Comparison of ENCODE assay signal across 21 cellular contexts in genomic region chr20:46758929-46759669, GRCh38. TPM values are rescaled to one million over a fixed set of nuclear protein-coding genes. Genes with fewer than 3 reads are reported as not detected.
"Had no signal": no experiment of that assay in that cellular context is flagged by ENCODE, and none has a peak within 500 bp of the region (broad histone marks: within the 10 kb centered on the region; RNA-seq: fewer than 3 reads in every experiment).

No MANE protein-coding gene starts in this region.

- H3K36me3 ChIP-seq: heart right ventricle, pancreas, thyroid gland, uterus had no signal

- ATAC-seq: activated CD4-positive, CD25-positive, alpha-beta regulatory T cell treated with anti-CD3 and anti-CD28 coated beads, Interleukin-2, amount 50 U/mL, for 24 hours; activated T-cell treated with anti-CD3 and anti-CD28 coated beads, Interleukin-2, amount 50 U/mL, for 72 hours; left cardiac atrium; natural killer cell treated with Interleukin-12 subunit alpha and Interleukin-12 subunit beta and Interleukin-15 and Interleukin-18, amount 100 ng/mL, for 72 hours; psoas muscle had no signal

- DNase-seq: activated CD4-positive, alpha-beta memory T cell treated with anti-CD3 and anti-CD28 coated beads, Interleukin-2, amount 10 ng/mL, durations not matched to agents 7 days and 5 days; activated CD4-positive, alpha-beta T cell treated with anti-CD3 and anti-CD28 coated beads, Interleukin-2, amount 10 ng/mL, durations not matched to agents 24 days and 14 days; activated effector memory CD4-positive, alpha-beta T cell treated with Interleukin-2 at 50 U/mL for 16 hours; activated naive CD4-positive, alpha-beta T cell treated with anti-CD3 and anti-CD28 coated beads for 36 hours; activated naive CD8-positive, alpha-beta T cell treated with anti-CD3 and anti-CD28 coated beads, Interleukin-2, amount 10 ng/mL, durations not matched to agents 7 days and 5 days; activated T-cell treated with anti-CD3 and anti-CD28 coated beads, Interleukin-2, amount 50 U/mL, for 72 hours; amniotic stem cell; cerebellar nuclear complex; heart right ventricle; islet precursor cell; left cardiac atrium; pancreas; psoas muscle; right cardiac atrium; stimulated activated CD4-positive, alpha-beta T cell treated with anti-CD3 and anti-CD28 coated beads, Interleukin-1b, Interleukin-23, amount 100 ng/mL, for 48 hours; substantia nigra; thyroid gland; uterus had no signal

- H3K4me3 ChIP-seq: coronary artery, heart right ventricle, pancreas, psoas muscle, thyroid gland, uterus had no signal

- H3K9me3 ChIP-seq: heart right ventricle, pancreas, psoas muscle, thyroid gland, uterus had no signal

- H3K4me1 ChIP-seq: pancreas, psoas muscle, uterus had no signal

- H3K27ac ChIP-seq: coronary artery, heart right ventricle, pancreas, psoas muscle, thyroid gland, uterus had no signal

- H3K27me3 ChIP-seq: pancreas, thyroid gland, uterus had no signal

RNA-seq across cellular contexts. Expression of gene SLC2A10, which starts 49.6 kb away (rescaled TPM):
- total RNA-seq: activated CD4-positive, alpha-beta memory T cell treated with anti-CD3 and anti-CD28 coated beads, Interleukin-2, amount 10 ng/mL, durations not matched to agents 7 days and 5 days; activated CD4-positive, alpha-beta T cell treated with anti-CD3 and anti-CD28 coated beads, Interleukin-2, amount 10 ng/mL, durations not matched to agents 24 days and 14 days; activated naive CD4-positive, alpha-beta T cell treated with anti-CD3 and anti-CD28 coated beads for 36 hours; activated naive CD8-positive, alpha-beta T cell treated with anti-CD3 and anti-CD28 coated beads, Interleukin-2, amount 10 ng/mL, durations not matched to agents 7 days and 5 days had no signal
